28 cellular contexts compared by ENCODE assay signal in genomic region chr16:77931058-77931457, GRCh38.
"Had no signal": no experiment of that assay in that cellular context is flagged by ENCODE, and none has a peak within 500 bp of the region (broad histone marks: within the 10 kb centered on the region; RNA-seq: fewer than 3 reads in every experiment).

No MANE protein-coding gene starts in this region.

- H3K36me3 ChIP-seq: colonic mucosa, esophagus muscularis mucosa, esophagus squamous epithelium, gastrocnemius medialis, gastroesophageal sphincter, heart left ventricle, heart right ventricle had no signal

- H3K27ac ChIP-seq: colonic mucosa, coronary artery, dorsolateral prefrontal cortex, epithelial cell of prostate, esophagus muscularis mucosa, esophagus squamous epithelium, foreskin keratinocyte, gastrocnemius medialis, gastroesophageal sphincter, heart left ventricle, heart right ventricle had no signal

- FAIRE-seq: colon, endometrium, endothelial cell of umbilical vein, frontal cortex had no signal

- ATAC-seq: effector memory CD8-positive, alpha-beta T cell; esophagus mucosa; foreskin keratinocyte; gastrocnemius medialis; gastroesophageal sphincter; heart left ventricle; heart right ventricle had no signal

- DNase-seq: colonic mucosa; cortex of kidney; dermis blood vessel endothelial cell; dorsolateral prefrontal cortex; effector CD4-positive, alpha-beta T cell; effector CD8-positive, alpha-beta T cell; effector memory CD4-positive, alpha-beta T cell; effector memory CD8-positive, alpha-beta T cell; endodermal cell; erythroblast; esophagus squamous epithelium; foreskin fibroblast; foreskin keratinocyte; foreskin melanocyte; gastrocnemius medialis; glutamatergic neuron; head of caudate nucleus; heart left ventricle; heart right ventricle had no signal

- H3K9me3 ChIP-seq: colonic mucosa, esophagus muscularis mucosa, esophagus squamous epithelium, gastrocnemius medialis, gastroesophageal sphincter, heart left ventricle, heart right ventricle had no signal

- H3K4me3 ChIP-seq: colonic mucosa, coronary artery, dorsolateral prefrontal cortex, esophagus muscularis mucosa, esophagus squamous epithelium, gastrocnemius medialis, gastroesophageal sphincter, heart left ventricle, heart right ventricle had no signal

- H3K4me1 ChIP-seq: colonic mucosa, esophagus muscularis mucosa, esophagus squamous epithelium, foreskin keratinocyte, gastrocnemius medialis, gastroesophageal sphincter, heart left ventricle, heart right ventricle had no signal

- H3K27me3 ChIP-seq: colonic mucosa, foreskin keratinocyte, gastrocnemius medialis, heart left ventricle, heart right ventricle had no signal
